In genomic region chr15:42728975-42729374, GRCh38 we compare ENCODE assay signal across 21 cellular contexts. TPM values are rescaled to one million over a fixed set of nuclear protein-coding genes. Genes with fewer than 3 reads are reported as not detected.
A peak's percentile ranks its signal among the peaks of the same experiment; 100 is the strongest.
DNase-seq lines count a peak whose midpoint lies in the region; ATAC-seq, FAIRE-seq and TF ChIP-seq lines count a peak whose summit lies in the region.
"Had no signal": no experiment of that assay in that cellular context is flagged by ENCODE, and none has a peak within 500 bp of the region (broad histone marks: within the 10 kb centered on the region; RNA-seq: fewer than 3 reads in every experiment).

No MANE protein-coding gene starts in this region.

- no peak for FAIRE-seq in pancreas (lab: Jason Lieb, UNC)
- FAIRE-seq: A204.1, D721Med, GM19239, H54, HTR-8/SVneo had no signal

- intact Hi-C loops in pancreas (cut with DNase I), result no loop called here

- no peaks in the 10 kb centered on the region for H3K9me2 ChIP-seq in SK-N-SH

- no peak for TF ChIP-seq CTCF in SK-N-SH (IDR thresholded peaks at IDR 0.05)
- TF ChIP-seq CTCF in WTC11 (IDR thresholded peaks at IDR 0.05), result no peak
- no peak for TF ChIP-seq CTCF in pancreas (IDR thresholded peaks at IDR 0.05)

- H3K27ac Mint-ChIP-seq in WTC11, result no peak overlapping the region
- H3K27ac Mint-ChIP-seq: CD4-positive, alpha-beta T cell had no signal

- TF ChIP-seq RAD21 in SK-N-SH (IDR thresholded peaks at IDR 0.05; ENCODE audit: low read length), result no peak

- H3K79me2 ChIP-seq in SK-N-SH (ENCODE audit: insufficient read depth), result no peaks in the 10 kb centered on the region

- H3K27me3 Mint-ChIP-seq in WTC11 (ENCODE audit: low read depth), result no peaks in the 10 kb centered on the region
- H3K27me3 Mint-ChIP-seq: CD4-positive, alpha-beta T cell had no signal

- 94% methylated on average over 14 of the region's 14 CpGs for WGBS in SK-N-SH (ENCODE audit: low lambda C conversion rate)
- WGBS in pancreas, 2 donors, result 89 to 92% methylated on average over 13 to 14 of the region's 14 CpGs

- H3K4me1 ChIP-seq in SK-N-SH (ENCODE audit: control insufficient read depth in 1 of 2, insufficient read depth in 2 of 2, low read depth in 1 of 2, low read length in 1 of 2) (peaks cover 0 to 7% of the 10 kb centered on the region in 2 experiments; a peak in 1 of 4 replicates), pancreas (no peaks in the 10 kb centered on the region)

- H3F3A ChIP-seq in SK-N-SH (replicated peaks; ENCODE audit: insufficient read depth), result peaks cover 7% of the 10 kb centered on the region

- H3K27me3 ChIP-seq in SK-N-SH (ENCODE audit: insufficient read depth) (no peaks in the 10 kb centered on the region), pancreas (no peaks in the 10 kb centered on the region)
- H3K27me3 ChIP-seq: BLaER1 treated with 17β-estradiol and CSF1 and Interleukin-3, amounts not matched to agents 10 nM and 100 nM had no signal

- no peak overlapping the region for H2AFZ ChIP-seq in SK-N-SH (ENCODE audit: low read depth)

- no peak overlapping the region for H3K4me3 Mint-ChIP-seq in WTC11
- H3K4me3 Mint-ChIP-seq: CD4-positive, alpha-beta T cell had no signal

- peaks cover 46 to 94% of the 10 kb centered on the region in 2 experiments for H3K36me3 ChIP-seq in SK-N-SH (replicated peaks in 1 of 2; ENCODE audit: control insufficient read depth in 1 of 2, insufficient read depth in 2 of 2, low read length in 1 of 2)
- H3K36me3 ChIP-seq in pancreas, result peaks cover 5 to 73% (median 5%) of the 10 kb centered on the region in 3 donors

- no peaks in the 10 kb centered on the region for H3K9me3 Mint-ChIP-seq in WTC11
- H3K9me3 Mint-ChIP-seq: CD4-positive, alpha-beta T cell had no signal

- no peak overlapping the region for H3K4me3 ChIP-seq in SK-N-SH (ENCODE audit: low read depth in 2 of 2, low read length in 1 of 2)
- H3K4me3 ChIP-seq in pancreas, result no peak overlapping the region
- H3K4me3 ChIP-seq: BLaER1 treated with 17β-estradiol and CSF1 and Interleukin-3, amounts not matched to agents 10 nM and 100 nM had no signal

- TF ChIP-seq EP300 in SK-N-SH (IDR thresholded peaks at IDR 0.05; ENCODE audit: borderline replicate concordance in 1 of 2, low read depth in 1 of 2, low read length in 1 of 2), result no peak

- H3K27ac ChIP-seq in SK-N-SH (ENCODE audit: low read depth in 2 of 2, low read length in 1 of 2) (no peak overlapping the region), pancreas (no peak overlapping the region)
- H3K27ac ChIP-seq: BLaER1 treated with 17β-estradiol and CSF1 and Interleukin-3, amounts not matched to agents 10 nM and 100 nM had no signal

- CTCF ChIA-PET in SK-N-SH (lab: Yijun Ruan, JAX) (interaction anchor here (0.9 kb wide), 1 partner anchor 9 kb away, joined by 3 read pairs; no protein-coding TSS in a partner anchor), WTC11 (lab: Charles Lee) (interaction anchor here (1.6 kb wide), 1 partner anchor 197 kb away, joined by 4 read pairs; no protein-coding TSS in a partner anchor)

- no peak overlapping the region for H3K4me2 ChIP-seq in SK-N-SH
- H3K4me2 ChIP-seq: BLaER1 treated with 17β-estradiol and CSF1 and Interleukin-3, amounts not matched to agents 10 nM and 100 nM had no signal

- DNase-seq in SK-N-SH (peak; percentile 36), WTC11 (ENCODE audit: low spot score) (no peak), iPS-NIHi7 (ENCODE audit: extremely low spot score) (peak; percentile 59), pancreas (no peak), kidney glomerular epithelial cell (lab: John Stamatoyannopoulos, UW) (no peak), NCI-H1105 (lab: John Stamatoyannopoulos, UW) (no peak)
- DNase-seq: AML-193; CD4-positive, alpha-beta T cell; KBM-7; NCI-H2029; NCI-H446 treated with DMSO at 0.1 percent for 48 hours; NCI-H69 had no signal

- no peak for ATAC-seq in SK-N-SH treated with all-trans-retinoic acid at 6 μM for 48 hours
- ATAC-seq in WTC11, result peak; percentile 30
- ATAC-seq in pancreas, result no peak
- ATAC-seq in HG03139 (IDR thresholded peaks at IDR 0.05; ENCODE audit: unreplicated experiment), result no peak
- ATAC-seq: Panc1 had no signal

- POLR2A ChIA-PET in SK-N-SH (lab: Yijun Ruan, JAX), result no interaction called here
- POLR2A ChIA-PET in WTC11 (lab: Charles Lee), result no interaction called here

- peaks cover 17% of the 10 kb centered on the region for H3K4me1 Mint-ChIP-seq in WTC11

- H3K9ac ChIP-seq in SK-N-SH, result no peak overlapping the region
- H3K9ac ChIP-seq: BLaER1 treated with 17β-estradiol and CSF1 and Interleukin-3, amounts not matched to agents 10 nM and 100 nM had no signal

- H3K9me3 ChIP-seq in SK-N-SH (no peaks in the 10 kb centered on the region), pancreas (no peaks in the 10 kb centered on the region)
- H3K9me3 ChIP-seq: BLaER1 treated with 17β-estradiol and CSF1 and Interleukin-3, amounts not matched to agents 10 nM and 100 nM had no signal

- H4K20me1 ChIP-seq in SK-N-SH (ENCODE audit: insufficient read depth), result no peaks in the 10 kb centered on the region

- peaks cover 55% of the 10 kb centered on the region for H3K36me3 Mint-ChIP-seq in WTC11

TF ChIP-seq in SK-N-SH, 30 proteins besides CTCF, POLR2A, EP300 and RAD21 (continues in another document):
- TF ChIP-seq TCF12 (IDR thresholded peaks at IDR 0.05), result no peak
- no peak for TF ChIP-seq NRF1 (IDR thresholded peaks at IDR 0.05; ENCODE audit: low read depth, low read length)

TF ChIP-seq in SK-N-SH treated with all-trans-retinoic acid at 6 μM for 48 hours, 23 proteins besides CTCF, POLR2A, EP300 and RAD21 (continues in another document):
- TF ChIP-seq PATZ1 (CRISPR knock-in tag; IDR thresholded peaks at IDR 0.05; ENCODE audit: borderline replicate concordance) (no peak), ZNF70 (CRISPR knock-in tag; IDR thresholded peaks at IDR 0.05) (no peak), ESRRG (CRISPR knock-in tag; IDR thresholded peaks at IDR 0.05) (no peak), SNAI2 (CRISPR knock-in tag; IDR thresholded peaks at IDR 0.05) (no peak), OSR1 (CRISPR knock-in tag; IDR thresholded peaks at IDR 0.05) (no peak), ISL1 (CRISPR knock-in tag; IDR thresholded peaks at IDR 0.05) (no peak), BACH2 (CRISPR knock-in tag; IDR thresholded peaks at IDR 0.05; ENCODE audit: borderline replicate concordance) (no peak), ZFP3 (CRISPR knock-in tag; IDR thresholded peaks at IDR 0.05) (no peak), PPARA (CRISPR knock-in tag; IDR thresholded peaks at IDR 0.05; ENCODE audit: borderline replicate concordance) (no peak), RARB (CRISPR knock-in tag; IDR thresholded peaks at IDR 0.05) (no peak), ZNF565 (CRISPR knock-in tag; conservative IDR thresholded peaks at IDR 0.05; ENCODE audit: low read depth) (no peak), ARNTL (CRISPR knock-in tag; IDR thresholded peaks at IDR 0.05; ENCODE audit: borderline replicate concordance, low read depth) (no peak)

TF ChIP-seq in WTC11, 78 proteins besides CTCF, POLR2A, EP300 and RAD21 (continues in another document):
- TF ChIP-seq EMX1 (CRISPR knock-in tag; IDR thresholded peaks at IDR 0.05), result no peak
- TF ChIP-seq IRF1 (CRISPR knock-in tag; IDR thresholded peaks at IDR 0.05), result no peak
- TF ChIP-seq USF1 (CRISPR knock-in tag; IDR thresholded peaks at IDR 0.05), result no peak
- TF ChIP-seq ATF1 (CRISPR knock-in tag; IDR thresholded peaks at IDR 0.05), result no peak
- TF ChIP-seq ZNF281 (CRISPR knock-in tag; IDR thresholded peaks at IDR 0.05), result no peak

RNA-seq across cellular contexts. Expression of gene CDAN1, which starts 8.0 kb away (rescaled TPM):
- 6.2 and 9.7 TPM in 2 replicates for polyA plus RNA-seq in SK-N-SH (2012; rRNA removed)
- polyA plus RNA-seq in SK-N-SH (2012; cell fraction: cytosol; rRNA removed), result 2.9 and 4.2 TPM in 2 replicates
- 16.4 and 18.2 TPM in 2 replicates for polyA plus RNA-seq in SK-N-SH (2012; cell fraction: nucleus; rRNA removed)
- total RNA-seq in WTC11 (2021), result 16.4 to 24.2 TPM (median 23.0 TPM) in 3 replicates
- total RNA-seq in pancreas, result 10 to 100 TPM in 1 of 6 donors, 1 to 10 TPM in 5; 5.8 to 13.4 (median 8.1) TPM
- polyA plus RNA-seq in pancreas, result 10 to 100 TPM; 14.1 to 20.0 TPM

Comparison
In these comparisons a context has a peak if more than half of its experiments do, and no peak if none do; other contexts are left out.
1. DNase-seq: peak in SK-N-SH (single experiment) and iPS-NIHi7 (single experiment); none in WTC11 (single experiment), pancreas (0 of 6), kidney glomerular epithelial cell (single experiment) and NCI-H1105 (single experiment).